ENCODE assay signal across 15 cellular contexts in genomic region chr6:75504902-75505233, GRCh38. TPM values are rescaled to one million over a fixed set of nuclear protein-coding genes. Genes with fewer than 3 reads are reported as not detected.
DNase-seq lines count a peak whose midpoint lies in the region; ATAC-seq, FAIRE-seq and TF ChIP-seq lines count a peak whose summit lies in the region.
"Had no signal": no experiment of that assay in that cellular context is flagged by ENCODE, and none has a peak within 500 bp of the region (broad histone marks: within the 10 kb centered on the region; RNA-seq: fewer than 3 reads in every experiment).

No MANE protein-coding gene starts in this region.

- no peak overlapping the region for H3K4me3 Mint-ChIP-seq in stimulated activated memory B cell treated with anti-CD40 and anti-IgM and Interleukin-4, amounts not matched to agents 10 μg/mL and 1 μg/mL and 100 μg/mL, for 72 hours
- H3K4me3 Mint-ChIP-seq: activated T-cell treated with anti-CD3 and anti-CD28 coated beads, Interleukin-2, amount 50 U/mL, for 4 hours; type B pancreatic cell had no signal

- H3K4ac ChIP-seq in neuronal stem cell (ENCODE audit: low read length): no peak overlapping the region

- H2AK5ac ChIP-seq in neuronal stem cell (ENCODE audit: low read depth, low read length): no peak overlapping the region

- no peak overlapping the region for H2BK5ac ChIP-seq in neuronal stem cell (ENCODE audit: low read length)

- H4K91ac ChIP-seq in neuronal stem cell (ENCODE audit: low read depth, low read length, poor library complexity): no peak overlapping the region

- no peak for ATAC-seq in stimulated activated memory B cell treated with anti-CD40 and anti-IgM and Interleukin-4, amounts not matched to agents 10 μg/mL and 1 μg/mL and 100 μg/mL, for 72 hours
- ATAC-seq: activated T-cell treated with anti-CD3 and anti-CD28 coated beads, Interleukin-2, amount 50 U/mL, for 4 hours; HepG2 had no signal

- H4K8ac ChIP-seq in neuronal stem cell (ENCODE audit: low read depth, low read length): no peak overlapping the region

- no peak overlapping the region for H3K9ac ChIP-seq in OCI-LY3 (ENCODE audit: low read length)
- H3K9ac ChIP-seq in neuronal stem cell (ENCODE audit: low read depth, low read length, poor library complexity): no peak overlapping the region

- no peak for FAIRE-seq in D721Med (lab: Jason Lieb, UNC)
- FAIRE-seq: HepG2 had no signal

- peaks cover 8% of the 10 kb centered on the region for H3K4me1 Mint-ChIP-seq in stimulated activated memory B cell treated with anti-CD40 and anti-IgM and Interleukin-4, amounts not matched to agents 10 μg/mL and 1 μg/mL and 100 μg/mL, for 72 hours

- H3K36me3 ChIP-seq in OCI-LY3 (replicated peaks; ENCODE audit: low read depth, low read length) (no peaks in the 10 kb centered on the region), neuronal stem cell (replicated peaks in 1 of 2; ENCODE audit: control insufficient read depth in 2 of 2, insufficient read depth in 2 of 2, low read length in 2 of 2) (no peaks in the 10 kb centered on the region)

- DNase-seq in D721Med (ENCODE audit: insufficient read length, low spot score) (no peak), fibroblast of gingiva (ENCODE audit: low read depth) (peak; percentile 43), neuronal stem cell (ENCODE audit: low spot score) (no peak), NCI-H2107 treated with DMSO at 0.1 percent for 48 hours (lab: John Stamatoyannopoulos, UW; ENCODE audit: unreplicated experiment) (no peak)
- DNase-seq in stimulated activated CD4-positive, alpha-beta T cell treated with anti-CD3 and anti-CD28 coated beads, Interleukin-2, amount 100 ng/mL, for 24 hours: no peak
- DNase-seq in stimulated activated CD4-positive, alpha-beta T cell treated with anti-CD3 and anti-CD28 coated beads, Interleukin-4, amount 100 ng/mL, for 24 hours: no peak
- DNase-seq: activated T-cell treated with anti-CD3 and anti-CD28 coated beads, Interleukin-2, amount 50 U/mL, for 4 hours; central memory CD4-positive, alpha-beta T cell; foreskin melanocyte; NCI-H2029; RPMI8226 had no signal

- no peaks in the 10 kb centered on the region for H3K79me1 ChIP-seq in neuronal stem cell (ENCODE audit: low read depth, low read length)

- H3K79me2 ChIP-seq in OCI-LY3 (ENCODE audit: low read length): no peaks in the 10 kb centered on the region

- H3K14ac ChIP-seq in neuronal stem cell (ENCODE audit: low read length): no peak overlapping the region

- no peaks in the 10 kb centered on the region for H4K20me1 ChIP-seq in OCI-LY3 (ENCODE audit: insufficient read depth, low read length)

- H3K4me3 ChIP-seq in OCI-LY3 (ENCODE audit: low read length) (no peak overlapping the region), neuronal stem cell (ENCODE audit: low read length in 2 of 2) (no peak overlapping the region)

- TF ChIP-seq CTCF in D721Med (IDR thresholded peaks at IDR 0.05; ENCODE audit: insufficient read depth, missing control alignments): peak; percentile 5
- peak; percentile 65 for TF ChIP-seq CTCF in OCI-LY3 (IDR thresholded peaks at IDR 0.05; ENCODE audit: low read depth, low read length)

- no peak overlapping the region for H3K27ac Mint-ChIP-seq in stimulated activated memory B cell treated with anti-CD40 and anti-IgM and Interleukin-4, amounts not matched to agents 10 μg/mL and 1 μg/mL and 100 μg/mL, for 72 hours
- H3K27ac Mint-ChIP-seq: type B pancreatic cell had no signal

- no peak overlapping the region for H3K23ac ChIP-seq in neuronal stem cell (ENCODE audit: low read depth, low read length, poor library complexity)

- H3K4me1 ChIP-seq in OCI-LY3 (ENCODE audit: low read length) (peaks cover 10% of the 10 kb centered on the region), neuronal stem cell (ENCODE audit: control insufficient read depth in 2 of 2, insufficient read depth in 1 of 2, low read depth in 1 of 2, low read length in 2 of 2) (no peaks in the 10 kb centered on the region)

- H2BK120ac ChIP-seq in neuronal stem cell (ENCODE audit: low read depth, low read length): no peak overlapping the region

- no peak overlapping the region for H3K18ac ChIP-seq in neuronal stem cell (ENCODE audit: low read length)

- no peaks in the 10 kb centered on the region for H3K36me3 Mint-ChIP-seq in stimulated activated memory B cell treated with anti-CD40 and anti-IgM and Interleukin-4, amounts not matched to agents 10 μg/mL and 1 μg/mL and 100 μg/mL, for 72 hours
- H3K36me3 Mint-ChIP-seq: type B pancreatic cell had no signal

- no peaks in the 10 kb centered on the region for H3K27me3 Mint-ChIP-seq in stimulated activated memory B cell treated with anti-CD40 and anti-IgM and Interleukin-4, amounts not matched to agents 10 μg/mL and 1 μg/mL and 100 μg/mL, for 72 hours
- H3K27me3 Mint-ChIP-seq: type B pancreatic cell had no signal

- no CpG with 5 or more reads among the region's 2 CpGs for WGBS in neuronal stem cell (ENCODE audit: extremely low coverage in 2 of 2, insufficient read length in 2 of 2, insufficient replicate concordance in 1 of 2), 2 donors

- no peak overlapping the region for H2BK15ac ChIP-seq in neuronal stem cell (ENCODE audit: low read length)

- H2AFZ ChIP-seq in OCI-LY3 (ENCODE audit: low read depth, low read length) (peak overlapping the region; percentile 72), neuronal stem cell (ENCODE audit: low read length) (peak overlapping the region; percentile 10)

- no peaks in the 10 kb centered on the region for H3K27me3 ChIP-seq in OCI-LY3 (ENCODE audit: low read depth, low read length)
- H3K27me3 ChIP-seq in neuronal stem cell (ENCODE audit: control insufficient read depth in 3 of 3, insufficient read depth in 3 of 3, low read depth in 1 of 3, low read length in 3 of 3): no peaks in the 10 kb centered on the region

- H3K9me3 ChIP-seq in OCI-LY3 (ENCODE audit: insufficient read depth, low read length) (no peaks in the 10 kb centered on the region), neuronal stem cell (replicated peaks in 1 of 2; ENCODE audit: control insufficient read depth in 2 of 2, insufficient read depth in 1 of 2, low read depth in 1 of 2, low read length in 2 of 2) (no peaks in the 10 kb centered on the region)

- H2BK12ac ChIP-seq in neuronal stem cell (ENCODE audit: low read length): no peak overlapping the region

- no peak overlapping the region for H3K27ac ChIP-seq in OCI-LY3 (ENCODE audit: low read length)
- no peak overlapping the region for H3K27ac ChIP-seq in neuronal stem cell (replicated peaks; ENCODE audit: low read length)

- H3K4me2 ChIP-seq in OCI-LY3 (ENCODE audit: low read length) (peak overlapping the region; percentile 7; the same call in 1 of the 2 replicates), neuronal stem cell (ENCODE audit: insufficient read depth, low read length, poor library complexity, severe bottlenecking) (no peak overlapping the region)

- H3K9me3 Mint-ChIP-seq in stimulated activated memory B cell treated with anti-CD40 and anti-IgM and Interleukin-4, amounts not matched to agents 10 μg/mL and 1 μg/mL and 100 μg/mL, for 72 hours: no peaks in the 10 kb centered on the region
- H3K9me3 Mint-ChIP-seq: activated T-cell treated with anti-CD3 and anti-CD28 coated beads, Interleukin-2, amount 50 U/mL, for 4 hours; type B pancreatic cell had no signal

RNA-seq across cellular contexts. Expression of gene FILIP1, which starts 11.3 kb away (rescaled TPM):
- polyA plus RNA-seq in neuronal stem cell (2013, experiment 1 of 2): 31.5 TPM
- polyA plus RNA-seq in neuronal stem cell (2013, experiment 2 of 2): 30.6 TPM
- polyA plus RNA-seq: HepG2 had no signal
